9 cellular contexts compared by ENCODE assay signal in genomic region chr15:93035953-93036810, GRCh38. TPM values are rescaled to one million over a fixed set of nuclear protein-coding genes. Genes with fewer than 3 reads are reported as not detected.
DNase-seq lines count a peak whose midpoint lies in the region; ATAC-seq and TF ChIP-seq lines count a peak whose summit lies in the region.
"Had no signal": no experiment of that assay in that cellular context is flagged by ENCODE, and none has a peak within 500 bp of the region (broad histone marks: within the 10 kb centered on the region; RNA-seq: fewer than 3 reads in every experiment).

No MANE protein-coding gene starts in this region.

- CTCF ChIA-PET in CD4-positive, alpha-beta T cell (lab: Charles Lee): interaction anchor here (1.3 to 1.6 kb wide), 2 partner anchors 11 kb away, joined by 4 to 6 read pairs; no protein-coding TSS in a partner anchor
- CTCF ChIA-PET in SK-N-SH (lab: Yijun Ruan, JAX): interaction anchor here (0.7 to 4.9 kb wide), 12 partner anchors 7 to 1086 kb away, joined by 3 to 68 read pairs (median 4); no protein-coding TSS in a partner anchor

- in situ Hi-C loops in astrocyte of the spinal cord (cut with HindIII; ENCODE audit: low sequenced_read_pairs): no loop called here

- no peak overlapping the region for H3K27ac ChIP-seq in CD4-positive, alpha-beta T cell (ENCODE audit: low read depth, low read length)
- H3K27ac ChIP-seq in SK-N-SH (ENCODE audit: low read depth in 2 of 2, low read length in 1 of 2): no peak overlapping the region
- H3K27ac ChIP-seq in right lobe of liver: no peak overlapping the region

- 68% methylated on average over 27 of the region's 32 CpGs for WGBS in SK-N-SH (ENCODE audit: low lambda C conversion rate)
- WGBS in right lobe of liver (ENCODE audit: insufficient coverage, low coverage, low lambda C conversion rate, missing lambda C conversion rate): 8% methylated on average over 7 of the region's 32 CpGs

- TF ChIP-seq CTCF in CD4-positive, alpha-beta T cell (IDR thresholded peaks at IDR 0.05): peak; percentile 52
- peak; percentile 54 for TF ChIP-seq CTCF in SK-N-SH (IDR thresholded peaks at IDR 0.05)
- TF ChIP-seq CTCF in astrocyte of the spinal cord (IDR thresholded peaks at IDR 0.05; ENCODE audit: low read depth, low read length): peak; percentile 65
- TF ChIP-seq CTCF in right lobe of liver (IDR thresholded peaks at IDR 0.05): peak; percentile 50 to 70 (median 64)

- H2AFZ ChIP-seq in SK-N-SH (ENCODE audit: low read depth): no peak overlapping the region

- H3K27me3 Mint-ChIP-seq in CD4-positive, alpha-beta T cell: peaks cover 4% of the 10 kb centered on the region
- H3K27me3 Mint-ChIP-seq in stimulated activated naive CD8-positive, alpha-beta T cell treated with anti-CD3 and anti-CD28 coated beads, Interleukin-15, amount 100 ng/mL, for 72 hours: no peaks in the 10 kb centered on the region

- peak; percentile 94 for ATAC-seq in CD4-positive, alpha-beta T cell (ENCODE audit: poor library complexity)
- ATAC-seq in GM19372 (IDR thresholded peaks at IDR 0.05; ENCODE audit: low read depth, unreplicated experiment) (peak; percentile 82), HG03460 (IDR thresholded peaks at IDR 0.05; ENCODE audit: unreplicated experiment) (peak; percentile 60), right lobe of liver (peak; percentile 59 to 76 (median 68))
- peak; percentile 83 for ATAC-seq in stimulated activated naive CD8-positive, alpha-beta T cell treated with anti-CD3 and anti-CD28 coated beads, Interleukin-15, amount 100 ng/mL, for 72 hours

- no peaks in the 10 kb centered on the region for H3F3A ChIP-seq in SK-N-SH (replicated peaks; ENCODE audit: insufficient read depth)

- DNase-seq in CD4-positive, alpha-beta T cell: peak in 7 of 10 experiments; percentile 14 to 49 (median 22)
- peak; percentile 69 for DNase-seq in SK-N-SH
- DNase-seq in astrocyte of the spinal cord (ENCODE audit: low read depth, low spot score): no peak
- DNase-seq in right lobe of liver: peak in 2 of 3 donors; percentile 33 to 52
- DNase-seq in stimulated activated naive CD8-positive, alpha-beta T cell treated with anti-CD3 and anti-CD28 coated beads, Interleukin-15, amount 100 ng/mL, for 72 hours: peak; percentile 49 to 53
- DNase-seq in globus pallidus (ENCODE audit: low spot score): no peak

- TF ChIP-seq RAD21 in SK-N-SH (IDR thresholded peaks at IDR 0.05; ENCODE audit: low read length): peak; percentile 47

- H3K9me3 Mint-ChIP-seq in CD4-positive, alpha-beta T cell: no peaks in the 10 kb centered on the region
- no peaks in the 10 kb centered on the region for H3K9me3 Mint-ChIP-seq in stimulated activated naive CD8-positive, alpha-beta T cell treated with anti-CD3 and anti-CD28 coated beads, Interleukin-15, amount 100 ng/mL, for 72 hours

- no peaks in the 10 kb centered on the region for H3K9me2 ChIP-seq in SK-N-SH

- TF ChIP-seq EP300 in SK-N-SH (IDR thresholded peaks at IDR 0.05; ENCODE audit: borderline replicate concordance in 1 of 2, low read depth in 1 of 2, low read length in 1 of 2): no peak

- H3K4me1 Mint-ChIP-seq in CD4-positive, alpha-beta T cell (ENCODE audit: low read depth): peaks cover 6% of the 10 kb centered on the region
- H3K4me1 Mint-ChIP-seq in stimulated activated naive CD8-positive, alpha-beta T cell treated with anti-CD3 and anti-CD28 coated beads, Interleukin-15, amount 100 ng/mL, for 72 hours: peaks cover 20% of the 10 kb centered on the region

- H3K4me2 ChIP-seq in SK-N-SH: no peak overlapping the region

- H3K27ac Mint-ChIP-seq in CD4-positive, alpha-beta T cell: no peak overlapping the region
- H3K27ac Mint-ChIP-seq in stimulated activated naive CD8-positive, alpha-beta T cell treated with anti-CD3 and anti-CD28 coated beads, Interleukin-15, amount 100 ng/mL, for 72 hours: peak overlapping the region in 1 of 2 donors; percentile 81

- no peaks in the 10 kb centered on the region for H3K36me3 Mint-ChIP-seq in CD4-positive, alpha-beta T cell (ENCODE audit: low read depth)

- TF ChIP-seq POLR2A in right lobe of liver (IDR thresholded peaks at IDR 0.05): no peak

- no peak overlapping the region for H3K9ac ChIP-seq in SK-N-SH

- H3K4me3 ChIP-seq in SK-N-SH (ENCODE audit: low read depth in 2 of 2, low read length in 1 of 2) (no peak overlapping the region), astrocyte of the spinal cord (ENCODE audit: low read depth, low read length) (no peak overlapping the region), right lobe of liver (no peak overlapping the region)
- H3K4me3 ChIP-seq: skin epidermis had no signal

- H4K20me1 ChIP-seq in SK-N-SH (ENCODE audit: insufficient read depth): no peaks in the 10 kb centered on the region

- peaks cover 0 to 8% of the 10 kb centered on the region in 2 experiments; a peak in 1 of 4 replicates for H3K4me1 ChIP-seq in SK-N-SH (ENCODE audit: control insufficient read depth in 1 of 2, insufficient read depth in 2 of 2, low read depth in 1 of 2, low read length in 1 of 2)
- H3K4me1 ChIP-seq in right lobe of liver: no peaks in the 10 kb centered on the region

- H3K36me3 ChIP-seq in SK-N-SH (replicated peaks in 1 of 2; ENCODE audit: control insufficient read depth in 1 of 2, insufficient read depth in 2 of 2, low read length in 1 of 2): no peaks in the 10 kb centered on the region
- no peaks in the 10 kb centered on the region for H3K36me3 ChIP-seq in right lobe of liver

- intact Hi-C loops in CD4-positive, alpha-beta T cell (cut with DNase I, micrococcal nuclease): no loop called here
- intact Hi-C loops in right lobe of liver (cut with DNase I): loop anchor here (5.0 to 10.0 kb wide), 2 partner anchors 1086 to 1089 kb away; no protein-coding TSS in a partner anchor

- POLR2A ChIA-PET in CD4-positive, alpha-beta T cell (lab: Charles Lee): no interaction called here
- POLR2A ChIA-PET in SK-N-SH (lab: Yijun Ruan, JAX): no interaction called here

- no peaks in the 10 kb centered on the region for H3K27me3 ChIP-seq in CD4-positive, alpha-beta T cell (ENCODE audit: control insufficient read depth, insufficient read depth, low read length)
- H3K27me3 ChIP-seq in SK-N-SH (ENCODE audit: insufficient read depth): no peaks in the 10 kb centered on the region
- no peaks in the 10 kb centered on the region for H3K27me3 ChIP-seq in right lobe of liver

- peak overlapping the region; percentile 76 for H3K4me3 Mint-ChIP-seq in CD4-positive, alpha-beta T cell
- H3K4me3 Mint-ChIP-seq in stimulated activated naive CD8-positive, alpha-beta T cell treated with anti-CD3 and anti-CD28 coated beads, Interleukin-15, amount 100 ng/mL, for 72 hours: peak overlapping the region; percentile 40 to 71

- H3K79me2 ChIP-seq in SK-N-SH (ENCODE audit: insufficient read depth): no peaks in the 10 kb centered on the region

- no peaks in the 10 kb centered on the region for H3K9me3 ChIP-seq in CD4-positive, alpha-beta T cell (ENCODE audit: control insufficient read depth, low read length)
- H3K9me3 ChIP-seq in SK-N-SH (no peaks in the 10 kb centered on the region), right lobe of liver (no peaks in the 10 kb centered on the region)

TF ChIP-seq in SK-N-SH, 30 proteins besides CTCF, POLR2A, EP300 and RAD21:
- no peak for TF ChIP-seq GABPA (IDR thresholded peaks at IDR 0.05; ENCODE audit: low read depth)
- peak; percentile 27; the same call in 1 of the 2 replicates for TF ChIP-seq SMC3 (IDR thresholded peaks at IDR 0.05; ENCODE audit: low read depth, low read length)

RNA-seq across cellular contexts. Expression of gene RGMA, which starts 52.8 kb away (rescaled TPM):
- not detected for total RNA-seq in CD4-positive, alpha-beta T cell
- 0.76 and 1.5 TPM in 2 replicates for polyA plus RNA-seq in SK-N-SH (2012; rRNA removed)
- polyA plus RNA-seq in SK-N-SH (2012; cell fraction: cytosol; rRNA removed): 0.76 and 1.3 TPM in 2 replicates
- 1.2 and 1.3 TPM in 2 replicates for polyA plus RNA-seq in SK-N-SH (2012; cell fraction: nucleus; rRNA removed)
- under 1 TPM in 4 of 6 experiments, not detected in 2; 0.06 to 0.32 (median 0.25) TPM for total RNA-seq in right lobe of liver

Comparison
In these comparisons a context has a peak if more than half of its experiments do, and no peak if none do; other contexts are left out.
1. DNase-seq: peak in CD4-positive, alpha-beta T cell (7 of 10), SK-N-SH (single experiment), right lobe of liver (2 of 3) and stimulated activated naive CD8-positive, alpha-beta T cell treated with anti-CD3 and anti-CD28 coated beads, Interleukin-15, amount 100 ng/mL, for 72 hours (2 of 2); none in astrocyte of the spinal cord (single experiment) and globus pallidus (single experiment).
2. intact Hi-C loops: an anchor here in right lobe of liver (5.0 to 10.0 kb wide); none called in CD4-positive, alpha-beta T cell.
3. Peak in every context shown above with its lines, with median percentiles within 50 percentile points of each other: ATAC-seq and CTCF ChIP-seq.